31 cellular contexts compared by ENCODE assay signal in genomic region chr13:46860734-46861133, GRCh38. TPM values are rescaled to one million over a fixed set of nuclear protein-coding genes. Genes with fewer than 3 reads are reported as not detected.
"Had no signal": no experiment of that assay in that cellular context is flagged by ENCODE, and none has a peak within 500 bp of the region (broad histone marks: within the 10 kb centered on the region; RNA-seq: fewer than 3 reads in every experiment).

No MANE protein-coding gene starts in this region.

- H3K4me1 ChIP-seq: Peyer's patch, SJSA1 had no signal

- H3K36me3 ChIP-seq: cardiac muscle cell, Peyer's patch, SJSA1 had no signal

- H3K9me3 Mint-ChIP-seq: activated CD4-positive, alpha-beta memory T cell treated with anti-CD3 and anti-CD28 coated beads for 36 hours; activated CD4-positive, alpha-beta T cell treated with anti-CD3 and anti-CD28 coated beads, Interleukin-2, amount 10 ng/mL, durations not matched to agents 7 days and 5 days; activated naive CD4-positive, alpha-beta T cell treated with anti-CD3 and anti-CD28 coated beads for 36 hours; activated naive CD4-positive, alpha-beta T cell treated with anti-CD3 and anti-CD28 coated beads, Interleukin-2, amount 50 U/mL, for 72 hours; activated T-cell treated with anti-CD3 and anti-CD28 coated beads, Interleukin-2, amount 50 U/mL, for 4 hours; activated T-helper 1 cell treated with anti-CD3 and anti-CD28 coated beads, Interleukin-12 subunit alpha, Interleukin-12 subunit beta, Interleukin-2, Interleukin-4 antibody, amounts not matched to agents 30 ng/mL and 10 ng/mL and 1 ng/mL, durations not matched to agents 14 hours and 24 hours and 36 hours; central memory CD8-positive, alpha-beta T cell; WTC11 had no signal

- DNase-seq: activated CD4-positive, alpha-beta memory T cell treated with anti-CD3 and anti-CD28 coated beads for 36 hours; activated CD4-positive, alpha-beta T cell treated with anti-CD3 and anti-CD28 coated beads for 36 hours; activated CD4-positive, alpha-beta T cell treated with anti-CD3 and anti-CD28 coated beads, Interleukin-2, amount 10 ng/mL, durations not matched to agents 7 days and 5 days; activated CD8-positive, alpha-beta memory T cell treated with anti-CD3 and anti-CD28 coated beads, Interleukin-2, amount 50 U/mL, for 4 hours; activated gamma-delta T cell treated with Interleukin-2 at 50 U/mL for 16 hours; activated naive CD4-positive, alpha-beta T cell treated with anti-CD3 and anti-CD28 coated beads for 36 hours; activated T-cell treated with anti-CD3 and anti-CD28 coated beads for 4 hours; activated T-cell treated with anti-CD3 and anti-CD28 coated beads, Interleukin-2, amount 50 U/mL, for 4 hours; anterior cingulate cortex; NCI-H1105; NCI-H1417 treated with DMSO at 0.1 percent for 48 hours; NCI-H187 treated with DMSO at 0.1 percent for 48 hours; NCI-H2081; NCI-H226; NCI-H524 treated with DMSO at 0.1 percent for 48 hours; NCI-H748 treated with DMSO at 0.1 percent for 48 hours; NK-92 treated with Interleukin-12 subunit alpha and Interleukin-12 subunit beta, amount 100 ng/mL, for 24 hours; PC-3; Peyer's patch; RPMI8226; SHP77 treated with DMSO at 0.1 percent for 48 hours; T1000 had no signal

- H3K4me3 ChIP-seq: cardiac muscle cell, Peyer's patch, SJSA1 had no signal

- H3K9me3 ChIP-seq: Peyer's patch, SJSA1 had no signal

- H3K36me3 Mint-ChIP-seq: activated CD4-positive, alpha-beta memory T cell treated with anti-CD3 and anti-CD28 coated beads for 36 hours; activated naive CD4-positive, alpha-beta T cell treated with anti-CD3 and anti-CD28 coated beads, Interleukin-2, amount 50 U/mL, for 72 hours; WTC11 had no signal

- H3K4me1 Mint-ChIP-seq: activated CD4-positive, alpha-beta T cell treated with anti-CD3 and anti-CD28 coated beads for 36 hours; central memory CD8-positive, alpha-beta T cell had no signal

- H3K27ac Mint-ChIP-seq: activated CD4-positive, alpha-beta memory T cell treated with anti-CD3 and anti-CD28 coated beads for 36 hours; activated CD4-positive, alpha-beta T cell treated with anti-CD3 and anti-CD28 coated beads for 36 hours; activated CD4-positive, alpha-beta T cell treated with anti-CD3 and anti-CD28 coated beads, Interleukin-2, amount 10 ng/mL, durations not matched to agents 7 days and 5 days; activated naive CD4-positive, alpha-beta T cell treated with anti-CD3 and anti-CD28 coated beads for 36 hours; activated naive CD4-positive, alpha-beta T cell treated with anti-CD3 and anti-CD28 coated beads, Interleukin-2, amount 50 U/mL, for 72 hours; activated T-helper 1 cell treated with anti-CD3 and anti-CD28 coated beads, Interleukin-12 subunit alpha, Interleukin-12 subunit beta, Interleukin-2, Interleukin-4 antibody, amounts not matched to agents 30 ng/mL and 10 ng/mL and 1 ng/mL, durations not matched to agents 14 hours and 24 hours and 36 hours; WTC11 had no signal

- H3K4me3 Mint-ChIP-seq: activated CD4-positive, alpha-beta memory T cell treated with anti-CD3 and anti-CD28 coated beads for 36 hours; activated CD4-positive, alpha-beta T cell treated with anti-CD3 and anti-CD28 coated beads for 36 hours; activated CD4-positive, alpha-beta T cell treated with anti-CD3 and anti-CD28 coated beads, Interleukin-2, amount 10 ng/mL, durations not matched to agents 7 days and 5 days; activated naive CD4-positive, alpha-beta T cell treated with anti-CD3 and anti-CD28 coated beads for 36 hours; activated T-cell treated with anti-CD3 and anti-CD28 coated beads, Interleukin-2, amount 50 U/mL, for 4 hours; activated T-helper 1 cell treated with anti-CD3 and anti-CD28 coated beads, Interleukin-12 subunit alpha, Interleukin-12 subunit beta, Interleukin-2, Interleukin-4 antibody, amounts not matched to agents 30 ng/mL and 10 ng/mL and 1 ng/mL, durations not matched to agents 14 hours and 24 hours and 36 hours; central memory CD8-positive, alpha-beta T cell; WTC11 had no signal

- H3K27me3 ChIP-seq: cardiac muscle cell, Peyer's patch, SJSA1 had no signal

- H3K27ac ChIP-seq: cardiac muscle cell, Peyer's patch, SJSA1 had no signal

RNA-seq across cellular contexts. Expression of gene HTR2A, which starts 36.1 kb away (rescaled TPM):
- total RNA-seq: activated CD4-positive, alpha-beta memory T cell treated with anti-CD3 and anti-CD28 coated beads for 36 hours; activated CD4-positive, alpha-beta T cell treated with anti-CD3 and anti-CD28 coated beads for 36 hours; activated CD4-positive, alpha-beta T cell treated with anti-CD3 and anti-CD28 coated beads, Interleukin-2, amount 10 ng/mL, durations not matched to agents 7 days and 5 days; activated naive CD4-positive, alpha-beta T cell treated with anti-CD3 and anti-CD28 coated beads for 36 hours; activated naive CD4-positive, alpha-beta T cell treated with anti-CD3 and anti-CD28 coated beads, Interleukin-2, amount 50 U/mL, for 72 hours; activated T-cell treated with anti-CD3 and anti-CD28 coated beads, Interleukin-2, amount 50 U/mL, for 4 hours; activated T-helper 1 cell treated with anti-CD3 and anti-CD28 coated beads, Interleukin-12 subunit alpha, Interleukin-12 subunit beta, Interleukin-2, Interleukin-4 antibody, amounts not matched to agents 30 ng/mL and 10 ng/mL and 1 ng/mL, durations not matched to agents 14 hours and 24 hours and 36 hours; cardiac muscle cell; NCI-H460; SJSA1; T-helper 1 cell treated with Interleukin-12 subunit alpha and Interleukin-12 subunit beta and Interleukin-4 antibody, amounts not matched to agents 30 ng/mL and 1 ng/mL, for 36 hours; T-helper 2 cell treated with Interferon-gamma antibody and Interleukin-4, amounts not matched to agents 100 ng/mL and 5 ng/mL, for 36 hours; WTC11 had no signal
- polyA plus RNA-seq: cardiac muscle cell had no signal
